Comparison of ENCODE assay signal across 10 cellular contexts in the genomic region with DNA sequence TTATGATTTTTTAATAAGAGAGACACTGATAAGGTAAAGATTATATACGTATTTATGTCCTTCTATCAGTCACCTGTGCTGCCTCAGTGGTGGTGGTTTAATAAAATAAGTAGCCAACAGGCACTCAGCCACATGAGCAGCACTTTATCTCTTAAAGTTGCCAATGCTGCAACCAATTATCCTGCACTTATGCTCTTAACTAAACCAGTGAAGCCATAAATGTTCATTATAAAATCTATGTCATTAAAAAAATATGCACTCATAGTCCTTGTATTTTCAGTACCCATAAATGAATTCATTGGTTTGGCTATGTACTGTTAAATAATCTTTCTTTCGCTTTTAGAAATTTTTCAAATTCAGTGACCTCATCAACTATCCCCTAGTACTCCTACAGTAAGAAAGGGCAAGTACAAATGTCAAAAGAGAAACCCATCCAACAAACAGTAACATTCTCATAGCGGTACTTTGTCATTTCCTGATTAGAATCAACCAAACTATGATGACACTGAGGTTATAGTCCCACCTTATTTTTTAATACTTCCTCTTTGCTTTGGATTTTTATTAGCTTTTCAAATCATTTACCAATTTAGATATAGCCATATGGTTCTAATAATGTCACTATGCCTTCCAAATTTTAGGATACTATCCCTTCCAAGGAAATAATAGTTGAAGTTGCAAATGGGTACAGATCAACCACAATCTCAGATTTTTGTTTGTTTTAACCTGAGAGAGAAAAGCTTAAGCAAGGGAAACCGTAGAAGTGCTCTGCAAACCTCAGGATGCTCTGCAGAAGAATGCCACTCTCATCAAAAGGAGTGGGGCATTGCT.
DNase-seq lines count a peak whose midpoint lies in the region; ATAC-seq and TF ChIP-seq lines count a peak whose summit lies in the region.
"Had no signal": no experiment of that assay in that cellular context is flagged by ENCODE, and none has a peak within 500 bp of the region (broad histone marks: within the 10 kb centered on the region; RNA-seq: fewer than 3 reads in every experiment).

No MANE protein-coding gene starts in this region.

- H3K27ac ChIP-seq in lower lobe of right lung (no peak overlapping the region), WERI-Rb-1 (no peak overlapping the region)
- H3K27ac ChIP-seq: SK-N-MC, thoracic aorta had no signal

- peaks cover 20% of the 10 kb centered on the region for H3K36me3 Mint-ChIP-seq in memory B cell

- TF ChIP-seq CTCF in lower lobe of right lung (IDR thresholded peaks at IDR 0.05) (no peak), WERI-Rb-1 (IDR thresholded peaks at IDR 0.05; ENCODE audit: low read depth, low read length) (no peak)

- H3K4me3 ChIP-seq in lower lobe of right lung (no peak overlapping the region), WERI-Rb-1 (ENCODE audit: low read depth, low read length) (no peak overlapping the region)
- H3K4me3 ChIP-seq: SK-N-MC, thoracic aorta had no signal

- peak; percentile 97 for ATAC-seq in GM18517 (IDR thresholded peaks at IDR 0.05; ENCODE audit: unreplicated experiment)
- peak; percentile 86 for ATAC-seq in GM21360 (IDR thresholded peaks at IDR 0.05; ENCODE audit: unreplicated experiment)
- peak; percentile 51 for ATAC-seq in HG03457 (IDR thresholded peaks at IDR 0.05; ENCODE audit: unreplicated experiment)
- peak; percentile 96 for ATAC-seq in memory B cell (ENCODE audit: low read depth)
- no peak for ATAC-seq in lower lobe of right lung

- intact Hi-C loops in lower lobe of right lung (cut with DNase I), result no loop called here

- no peaks in the 10 kb centered on the region for H3K27me3 Mint-ChIP-seq in memory B cell

- H3K4me1 ChIP-seq in lower lobe of right lung, result no peaks in the 10 kb centered on the region

- DNase-seq in memory B cell (ENCODE audit: low spot score in 2 of 2), result no peak
- DNase-seq in dedifferentiated amniotic fluid mesenchymal stem cell (ENCODE audit: extremely low spot score), result no peak
- no peak for DNase-seq in lower lobe of right lung
- DNase-seq in WERI-Rb-1, result no peak
- DNase-seq: hippocampal formation had no signal

- peak overlapping the region; percentile 70 for H3K27ac Mint-ChIP-seq in memory B cell

- H3K9me3 Mint-ChIP-seq in memory B cell, result no peaks in the 10 kb centered on the region

- H3K4me3 Mint-ChIP-seq in memory B cell, result no peak overlapping the region

- H3K9me3 ChIP-seq in lower lobe of right lung (no peaks in the 10 kb centered on the region), WERI-Rb-1 (ENCODE audit: severe bottlenecking) (no peaks in the 10 kb centered on the region)
- H3K9me3 ChIP-seq: thoracic aorta had no signal

- H3K27me3 ChIP-seq in lower lobe of right lung (ENCODE audit: low read depth) (no peaks in the 10 kb centered on the region), WERI-Rb-1 (ENCODE audit: insufficient read depth, low read depth, severe bottlenecking) (no peaks in the 10 kb centered on the region)

- H3K36me3 ChIP-seq in lower lobe of right lung (no peaks in the 10 kb centered on the region), WERI-Rb-1 (no peaks in the 10 kb centered on the region; the same call in 1 of the 2 replicates)
- H3K36me3 ChIP-seq: thoracic aorta had no signal

- peaks cover 22% of the 10 kb centered on the region for H3K4me1 Mint-ChIP-seq in memory B cell

Comparison
In these comparisons a context has a peak if more than half of its experiments do, and no peak if none do; other contexts are left out.
1. ATAC-seq: peak in GM18517 (single experiment), GM21360 (single experiment), HG03457 (single experiment) and memory B cell (single experiment); none in lower lobe of right lung (0 of 2).